In genomic region chr15:39171944-39172368, GRCh38 we compare ENCODE assay signal across 8 cellular contexts.
DNase-seq lines count a peak whose midpoint lies in the region; ATAC-seq, FAIRE-seq and TF ChIP-seq lines count a peak whose summit lies in the region.

No MANE protein-coding gene starts in this region.

- no peak overlapping the region for H3K4me3 Mint-ChIP-seq in astrocyte (ENCODE audit: unreplicated experiment)

- DNase-seq in BE2C: peak; percentile 43
- DNase-seq in HL-60 (ENCODE audit: low read depth in 1 of 2, low spot score in 1 of 2): peak; percentile 7 to 49
- DNase-seq in NCI-H526 (lab: John Stamatoyannopoulos, UW): peak; percentile 72 to 79
- DNase-seq in astrocyte (ENCODE audit: low read depth): peak; percentile 97
- peak; percentile 91 for DNase-seq in iPS DF 19.7 (ENCODE audit: low read depth, low spot score)
- peak; percentile 52 for DNase-seq in small intestine
- DNase-seq in effector CD8-positive, alpha-beta T cell (lab: John Stamatoyannopoulos, UW): no peak

- TF ChIP-seq CTCF in BE2C (IDR thresholded peaks at IDR 0.05; ENCODE audit: low read depth, low read length) (peak; percentile 46), HL-60 (IDR thresholded peaks at IDR 0.05; ENCODE audit: insufficient read depth, low read length) (no peak), astrocyte (IDR thresholded peaks at IDR 0.05; ENCODE audit: insufficient read depth, low read depth, low read length) (peak; percentile 63)

- H3K36me3 ChIP-seq in BE2C (no peaks in the 10 kb centered on the region), astrocyte (ENCODE audit: insufficient read depth, low read length) (no peaks in the 10 kb centered on the region), small intestine (ENCODE audit: control insufficient read depth in 2 of 2, insufficient read depth in 2 of 2, low read length in 2 of 2) (no peaks in the 10 kb centered on the region)

- H3K4me2 ChIP-seq in astrocyte (ENCODE audit: low read length): peak overlapping the region; percentile 84

- H3K27ac Mint-ChIP-seq in astrocyte (ENCODE audit: unreplicated experiment): peak overlapping the region; percentile 84

- H4K20me1 ChIP-seq in astrocyte (ENCODE audit: insufficient read depth, low read length): no peaks in the 10 kb centered on the region

- no peaks in the 10 kb centered on the region for H3K9me3 ChIP-seq in BE2C
- no peaks in the 10 kb centered on the region for H3K9me3 ChIP-seq in astrocyte (ENCODE audit: insufficient read depth, low read depth, low read length)
- no peaks in the 10 kb centered on the region for H3K9me3 ChIP-seq in small intestine (ENCODE audit: control insufficient read depth, low read depth)

- H3K36me3 Mint-ChIP-seq in astrocyte (ENCODE audit: low read depth, unreplicated experiment): no peaks in the 10 kb centered on the region

- H3K27me3 ChIP-seq in BE2C: no peaks in the 10 kb centered on the region
- H3K27me3 ChIP-seq in HL-60 (ENCODE audit: insufficient read depth, poor library complexity, severe bottlenecking): peaks cover 5% of the 10 kb centered on the region
- H3K27me3 ChIP-seq in astrocyte (ENCODE audit: insufficient read depth, low read length): no peaks in the 10 kb centered on the region
- H3K27me3 ChIP-seq in small intestine (ENCODE audit: control insufficient read depth in 2 of 2, insufficient read depth in 2 of 2, low read length in 2 of 2): no peaks in the 10 kb centered on the region

- 85 to 92% (median 90%) methylated on average over 3 of the region's 3 CpGs for WGBS in small intestine, 3 donors

- H3K4me3 ChIP-seq in BE2C (ENCODE audit: low read depth, low read length) (no peak overlapping the region), HL-60 (replicated peaks; ENCODE audit: insufficient read depth, low read length) (no peak overlapping the region), astrocyte (ENCODE audit: insufficient read depth, low read depth, low read length) (no peak overlapping the region), small intestine (ENCODE audit: low read depth in 1 of 2, low read length in 2 of 2) (no peak overlapping the region)

- no peaks in the 10 kb centered on the region for H3K79me2 ChIP-seq in astrocyte (ENCODE audit: insufficient read depth, low read length)

- H3K4me1 ChIP-seq in BE2C (no peaks in the 10 kb centered on the region), astrocyte (ENCODE audit: insufficient read depth, low read length) (peaks cover 14% of the 10 kb centered on the region), small intestine (ENCODE audit: control insufficient read depth in 2 of 2, insufficient read depth in 1 of 2, low read depth in 1 of 2, low read length in 1 of 2) (no peaks in the 10 kb centered on the region)

- H2AFZ ChIP-seq in astrocyte (ENCODE audit: low read depth, low read length): peak overlapping the region; percentile 65

- peak overlapping the region; percentile 77 for H3K9ac ChIP-seq in astrocyte (ENCODE audit: low read length)

- no peaks in the 10 kb centered on the region for H3K9me3 Mint-ChIP-seq in astrocyte (ENCODE audit: unreplicated experiment)

- no peak for ATAC-seq in GM21526 (IDR thresholded peaks at IDR 0.05; ENCODE audit: low FRiP score, unreplicated experiment)

- H3K27ac ChIP-seq in HL-60 (replicated peaks): no peak overlapping the region
- peak overlapping the region; percentile 79 for H3K27ac ChIP-seq in astrocyte (ENCODE audit: low read depth, low read length)
- peak overlapping the region in 1 of 2 donors; percentile 41 for H3K27ac ChIP-seq in small intestine (ENCODE audit: low read depth in 1 of 2, low read length in 1 of 2)

- H3K4me1 Mint-ChIP-seq in astrocyte (ENCODE audit: low read depth, unreplicated experiment): peaks cover 22% of the 10 kb centered on the region

- H3K27me3 Mint-ChIP-seq in astrocyte (ENCODE audit: low read depth, unreplicated experiment): no peaks in the 10 kb centered on the region

- peak; percentile 99 for FAIRE-seq in astrocyte (lab: Jason Lieb, UNC)
- FAIRE-seq in small intestine (lab: Jason Lieb, UNC): no peak
